9 cellular contexts compared by ENCODE assay signal in the genomic region with DNA sequence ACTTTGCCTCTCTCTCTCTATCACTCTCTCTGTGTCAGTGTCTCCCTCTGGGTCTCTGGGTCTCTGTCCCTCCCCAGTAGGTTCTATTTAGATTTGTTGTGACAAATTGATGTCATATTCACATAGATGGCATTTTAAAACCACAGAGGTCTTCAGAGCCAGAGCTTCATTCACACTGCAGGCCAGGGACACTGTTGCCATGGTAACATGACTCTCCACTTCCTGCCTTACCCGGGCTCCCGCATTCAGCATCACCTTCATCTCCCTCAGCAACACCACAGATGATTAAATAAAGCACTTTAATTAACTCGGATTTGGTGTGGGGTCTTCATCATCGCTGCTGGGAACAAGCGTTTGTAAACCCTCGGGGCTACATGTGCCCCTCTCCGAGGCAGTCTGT.
DNase-seq lines count a peak whose midpoint lies in the region; ATAC-seq and TF ChIP-seq lines count a peak whose summit lies in the region.
"Had no signal": no experiment of that assay in that cellular context is flagged by ENCODE, and none has a peak within 500 bp of the region (broad histone marks: within the 10 kb centered on the region; RNA-seq: fewer than 3 reads in every experiment).

No MANE protein-coding gene starts in this region.

- CTCF ChIA-PET in OCI-LY7 (lab: Charles Lee; ENCODE audit: unreplicated experiment), result no interaction called here

- no peaks in the 10 kb centered on the region for H3K36me3 ChIP-seq in OCI-LY7 (ENCODE audit: insufficient read depth, low read length)

- H4K20me1 ChIP-seq in OCI-LY7 (ENCODE audit: insufficient read depth, low read length), result no peaks in the 10 kb centered on the region

- no peaks in the 10 kb centered on the region for H3K9me2 ChIP-seq in OCI-LY7 (ENCODE audit: insufficient read depth, low read length)

- TF ChIP-seq CTCF in OCI-LY7 (conservative IDR thresholded peaks at IDR 0.05; ENCODE audit: low read length), result no peak

- BruUV-seq in OCI-LY7 (replicated peaks; lab: Mats Ljungman, UMichigan), result no TSS peak

- DNase-seq in COR-L47 (lab: John Stamatoyannopoulos, UW), result peak; percentile 57
- peak; percentile 64 for DNase-seq in HT1080 (ENCODE audit: low read depth)
- DNase-seq in OCI-LY7 (ENCODE audit: low spot score), result peak; percentile 24
- peak; percentile 36 for DNase-seq in glomerular visceral epithelial cell (ENCODE audit: extremely low spot score)
- no peak for DNase-seq in RKO (ENCODE audit: low spot score)
- DNase-seq: midbrain had no signal

- no peaks in the 10 kb centered on the region for H3K9me3 ChIP-seq in OCI-LY7 (ENCODE audit: low read length)

- H3K4me1 ChIP-seq in OCI-LY7 (ENCODE audit: insufficient read depth, low read length, poor library complexity, severe bottlenecking), result no peaks in the 10 kb centered on the region

- no peak overlapping the region for H3K27ac ChIP-seq in OCI-LY7 (ENCODE audit: low read depth, low read length, poor library complexity, severe bottlenecking)

- H3K79me2 ChIP-seq in OCI-LY7 (ENCODE audit: insufficient read depth, low read depth, low read length), result no peaks in the 10 kb centered on the region

- H2AFZ ChIP-seq in OCI-LY7 (ENCODE audit: low read length), result no peak overlapping the region

- no peak overlapping the region for H3K4me3 ChIP-seq in OCI-LY7 (ENCODE audit: low read depth, low read length, poor library complexity, severe bottlenecking)

- POLR2A ChIA-PET in OCI-LY7 (lab: Charles Lee), result interaction anchor here (0.5 kb wide), 1 partner anchor 200 kb away, joined by 4 read pairs; no protein-coding TSS in a partner anchor

- H3K4me2 ChIP-seq in OCI-LY7 (ENCODE audit: low read length), result no peak overlapping the region

- ATAC-seq in HG02571 (IDR thresholded peaks at IDR 0.05; ENCODE audit: unreplicated experiment) (no peak), HG02610 (IDR thresholded peaks at IDR 0.05; ENCODE audit: unreplicated experiment) (no peak), HG03039 (IDR thresholded peaks at IDR 0.05; ENCODE audit: unreplicated experiment) (no peak)

- intact Hi-C loops in OCI-LY7 (cut with micrococcal nuclease; ENCODE audit: unreplicated experiment), result no loop called here
